27 cellular contexts compared by ENCODE assay signal in the genomic region with DNA sequence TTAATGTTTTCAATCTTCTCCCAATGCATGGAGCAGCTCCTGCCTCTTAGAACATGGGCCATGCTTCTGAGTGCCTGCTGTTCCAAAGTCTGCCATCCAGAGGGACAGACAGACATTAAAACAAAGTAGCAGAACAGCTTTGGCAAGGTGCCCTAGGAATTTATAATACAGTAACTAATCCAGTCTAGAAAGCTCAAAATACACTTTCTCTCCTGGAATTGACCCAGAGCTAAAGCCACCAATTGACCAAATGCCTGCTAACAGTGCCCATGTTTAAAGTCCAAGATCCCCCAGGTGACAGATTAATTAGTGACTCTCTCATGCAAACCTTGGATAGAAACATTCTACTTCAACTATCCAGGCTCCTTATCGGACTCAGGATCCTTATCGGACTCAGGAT. TPM values are rescaled to one million over a fixed set of nuclear protein-coding genes. Genes with fewer than 3 reads are reported as not detected.
DNase-seq lines count a peak whose midpoint lies in the region; ATAC-seq, FAIRE-seq and TF ChIP-seq lines count a peak whose summit lies in the region.
"Had no signal": no experiment of that assay in that cellular context is flagged by ENCODE, and none has a peak within 500 bp of the region (broad histone marks: within the 10 kb centered on the region; RNA-seq: fewer than 3 reads in every experiment).

No MANE protein-coding gene starts in this region.

- no peak overlapping the region for H3K4me2 ChIP-seq in IMR-90 (ENCODE audit: low read depth, low read length)
- H3K4me2 ChIP-seq: A549 had no signal

- in situ Hi-C loops in ACHN (cut with HindIII; ENCODE audit: low pct_ligation_motif_present, low pct_unique_long_range_greater_than_20kb, low sequenced_read_pairs) = no loop called here
- in situ Hi-C loops in IMR-90 (cut with MboI; ENCODE audit: low sequenced_read_pairs) = loop anchor here (10.0 kb wide), 1 partner anchor 141 kb away; no protein-coding TSS in a partner anchor

- POLR2A ChIA-PET in IMR-90 (lab: Charles Lee; ENCODE audit: unreplicated experiment) = interaction anchor here (0.6 kb wide), 1 partner anchor 21 kb away, joined by 14 read pairs; no protein-coding TSS in a partner anchor

- no peak overlapping the region for H2AK9ac ChIP-seq in IMR-90 (replicated peaks; ENCODE audit: low read depth, low read length, poor library complexity)

- no peak overlapping the region for H3K23ac ChIP-seq in IMR-90 (ENCODE audit: low read depth, low read length)

- H3K4me1 ChIP-seq in IMR-90 (ENCODE audit: control insufficient read depth, insufficient read depth, low read length) (no peaks in the 10 kb centered on the region), liver (ENCODE audit: control insufficient read depth in 4 of 4, insufficient read depth in 4 of 4, low read length in 3 of 4) (peaks cover 3 to 22% (median 10%) of the 10 kb centered on the region in 4 donors)

- H4K20me1 ChIP-seq in IMR-90 (ENCODE audit: insufficient read depth, low read length) = no peaks in the 10 kb centered on the region
- H4K20me1 ChIP-seq: BLaER1 treated with 17β-estradiol and CSF1 and Interleukin-3, amounts not matched to agents 10 nM and 100 nM had no signal

- no peak overlapping the region for H2BK20ac ChIP-seq in IMR-90 (ENCODE audit: low read depth, low read length)

- H2BK5ac ChIP-seq in IMR-90 (ENCODE audit: low read depth, low read length, poor library complexity, severe bottlenecking) = no peak overlapping the region

- no peaks in the 10 kb centered on the region for H3K79me1 ChIP-seq in IMR-90 (ENCODE audit: low read depth in 1 of 2, low read length in 2 of 2)

- H3K18ac ChIP-seq in IMR-90 (ENCODE audit: low read depth, low read length) = no peak overlapping the region

- H3K14ac ChIP-seq in IMR-90 (replicated peaks; ENCODE audit: low read depth, low read length) = no peak overlapping the region

- no peak for ATAC-seq in IMR-90 (ENCODE audit: low read depth)
- ATAC-seq in GM19455 (IDR thresholded peaks at IDR 0.05; ENCODE audit: unreplicated experiment) = no peak
- ATAC-seq: A549; activated naive CD4-positive, alpha-beta T cell treated with anti-CD3 and anti-CD28 coated beads, Interleukin-2, amount 50 U/mL, for 72 hours; heart right ventricle had no signal

- no peak overlapping the region for H2AFZ ChIP-seq in IMR-90 (replicated peaks; ENCODE audit: low read length, poor library complexity)

- TF ChIP-seq CTCF in IMR-90 (conservative IDR thresholded peaks at IDR 0.05; ENCODE audit: low read depth, low read length) = no peak
- no peak for TF ChIP-seq CTCF in choroid plexus epithelial cell (conservative IDR thresholded peaks at IDR 0.05; ENCODE audit: low read depth, low read length)
- TF ChIP-seq CTCF in liver (IDR thresholded peaks at IDR 0.05; ENCODE audit: low read depth, low read length, missing input control) = no peak

- no peaks in the 10 kb centered on the region for H3K36me3 ChIP-seq in IMR-90 (ENCODE audit: control insufficient read depth, insufficient read depth, low read length)
- no peaks in the 10 kb centered on the region for H3K36me3 ChIP-seq in liver (ENCODE audit: control insufficient read depth in 4 of 4, insufficient read depth in 3 of 4, low read depth in 1 of 4, low read length in 3 of 4)
- H3K36me3 ChIP-seq: BLaER1 treated with 17β-estradiol and CSF1 and Interleukin-3, amounts not matched to agents 10 nM and 100 nM; heart right ventricle; suprapubic skin had no signal

- no peak overlapping the region for H2AK5ac ChIP-seq in IMR-90 (ENCODE audit: low read depth, low read length)

- H3K9ac ChIP-seq in IMR-90 (ENCODE audit: low read depth, low read length) = no peak overlapping the region
- peak overlapping the region in 1 of 2 donors; percentile 2 for H3K9ac ChIP-seq in liver (ENCODE audit: low read depth in 1 of 2, low read length in 2 of 2)
- H3K9ac ChIP-seq: BLaER1 treated with 17β-estradiol and CSF1 and Interleukin-3, amounts not matched to agents 10 nM and 100 nM had no signal

- no peak overlapping the region for H4K8ac ChIP-seq in IMR-90 (ENCODE audit: low read depth in 2 of 2, low read length in 2 of 2)

- intact Hi-C loops in IMR-90 (cut with micrococcal nuclease) = no loop called here

- no peak overlapping the region for H3K4ac ChIP-seq in IMR-90 (ENCODE audit: low read depth, low read length)

- H4K5ac ChIP-seq in IMR-90 (ENCODE audit: low read depth, low read length) = no peak overlapping the region

- H3K9me3 ChIP-seq in IMR-90 (ENCODE audit: control insufficient read depth, insufficient read depth, low read length) (no peaks in the 10 kb centered on the region), liver (ENCODE audit: control insufficient read depth in 4 of 4, low read length in 3 of 4) (no peaks in the 10 kb centered on the region)
- H3K9me3 ChIP-seq: A549; BLaER1 treated with 17β-estradiol and CSF1 and Interleukin-3, amounts not matched to agents 10 nM and 100 nM; heart right ventricle; suprapubic skin had no signal

- no peak for TF ChIP-seq RAD21 in IMR-90 (IDR thresholded peaks at IDR 0.05; ENCODE audit: low read length)
- TF ChIP-seq RAD21 in liver (IDR thresholded peaks at IDR 0.05) = no peak

- H3K9me1 ChIP-seq in IMR-90 (ENCODE audit: insufficient read depth, low read length) = no peaks in the 10 kb centered on the region

- no peak for TF ChIP-seq POLR2A in IMR-90 (IDR thresholded peaks at IDR 0.05; ENCODE audit: low read depth, low read length)

- H3K4me3 ChIP-seq in IMR-90 (ENCODE audit: insufficient read depth, low read depth, low read length) (no peak overlapping the region), choroid plexus epithelial cell (ENCODE audit: low read depth, low read length) (no peak overlapping the region), liver (ENCODE audit: low read depth in 1 of 3, low read length in 3 of 3) (no peak overlapping the region)
- H3K4me3 ChIP-seq: A549; BLaER1 treated with 17β-estradiol and CSF1 and Interleukin-3, amounts not matched to agents 10 nM and 100 nM; heart right ventricle; suprapubic skin had no signal

- no peak overlapping the region for H4K91ac ChIP-seq in IMR-90 (ENCODE audit: insufficient read depth, low read depth, low read length)

- no peak overlapping the region for H2BK15ac ChIP-seq in IMR-90 (ENCODE audit: low read depth, low read length)

- CTCF ChIA-PET in IMR-90 (lab: Yijun Ruan, JAX) = no interaction called here

- H3K27ac ChIP-seq in IMR-90 (ENCODE audit: insufficient read depth, low read length) (no peak overlapping the region), liver (ENCODE audit: low read depth in 1 of 2, low read length in 2 of 2) (peak overlapping the region; percentile 6 to 32)
- H3K27ac ChIP-seq: A549; BLaER1 treated with 17β-estradiol and CSF1 and Interleukin-3, amounts not matched to agents 10 nM and 100 nM; heart right ventricle; suprapubic skin had no signal

- H3K27me3 ChIP-seq in IMR-90 (ENCODE audit: control insufficient read depth, insufficient read depth, low read length) (no peaks in the 10 kb centered on the region), liver (ENCODE audit: control insufficient read depth in 4 of 4, insufficient read depth in 4 of 4, low read length in 3 of 4) (no peaks in the 10 kb centered on the region)
- H3K27me3 ChIP-seq: BLaER1 treated with 17β-estradiol and CSF1 and Interleukin-3, amounts not matched to agents 10 nM and 100 nM; heart right ventricle; suprapubic skin had no signal

- no peak overlapping the region for H3K56ac ChIP-seq in IMR-90 (ENCODE audit: extremely low read depth, insufficient read depth, low read length)

- no peak overlapping the region for H2BK120ac ChIP-seq in IMR-90 (ENCODE audit: low read depth, low read length)

- dilution Hi-C loops in IMR-90 (cut with HindIII; ENCODE audit: low sequenced_read_pairs, unreplicated experiment) = no loop called here

- DNase-seq in ACHN = peak; percentile 20
- DNase-seq in IMR-90 = peak; percentile 19
- peak; percentile 27 for DNase-seq in choroid plexus epithelial cell (ENCODE audit: low read depth)
- DNase-seq in HTR-8/SVneo (ENCODE audit: insufficient read length, low spot score) = no peak
- no peak for DNase-seq in stimulated activated CD4-positive, alpha-beta T cell treated with anti-CD3 and anti-CD28 coated beads, Interleukin-15, amount 100 ng/mL, for 24 hours
- no peak for DNase-seq in stimulated activated CD8-positive, alpha-beta memory T cell treated with anti-CD3 and anti-CD28 coated beads, Interleukin-4, amount 100 ng/mL, for 48 hours
- DNase-seq: endodermal cell, GF-D8, GOT3, heart right ventricle, NCI-H1417, NCI-H2171, NCI-H526 treated with DMSO at 0.1 percent for 48 hours, occipital lobe, retina, Right ventricle myocardium superior had no signal

- WGBS in IMR-90 (ENCODE audit: extremely low coverage in 2 of 2, insufficient read length in 1 of 2), 2 experiments = no CpG with 5 or more reads among the region's 2 CpGs
- 36% methylated on average over 2 of the region's 2 CpGs for WGBS in liver

- FAIRE-seq in HTR-8/SVneo (lab: Jason Lieb, UNC) = no peak
- FAIRE-seq: A549, TTC549 had no signal

- no TSS peak for BruUV-seq in IMR-90 (replicated peaks; lab: Mats Ljungman, UMichigan)

RNA-seq across cellular contexts. Expression of a gene that starts 11.1 kb away (rescaled TPM):
- under 0.01 TPM in 2 replicates for total RNA-seq in IMR-90 (2012; rRNA removed)
- polyA plus RNA-seq in IMR-90 (2012; rRNA removed) = 0.21 and 0.24 TPM in 2 replicates
- polyA plus RNA-seq in IMR-90 (2012; cell fraction: cytosol; rRNA removed) = 0.06 and 0.31 TPM in 2 replicates
- 1.4 and 1.7 TPM in 2 replicates for polyA plus RNA-seq in IMR-90 (2012; cell fraction: nucleus; rRNA removed; ENCODE audit: low replicate concordance)
- total RNA-seq in liver = under 1 TPM; 0.19 to 0.84 TPM
- 1 to 10 TPM in 1 of 2 donors, under 1 TPM in 1; 0.47 to 3.1 TPM for polyA plus RNA-seq in liver
- total RNA-seq: HT1080 had no signal

RNA-seq across cellular contexts. Expression of a gene that starts 14.7 kb away (rescaled TPM):
- total RNA-seq in IMR-90 (2012; rRNA removed) (0.54 and 0.56 TPM in 2 replicates), liver (1 to 10 TPM; 1.1 to 2.3 TPM)
- polyA plus RNA-seq in IMR-90 (2012; rRNA removed) (0.82 and 1.3 TPM in 2 replicates), liver (1 to 10 TPM in 1 of 2 donors, under 1 TPM in 1; 0.19 to 5.9 TPM)
- polyA plus RNA-seq in IMR-90 (2012; cell fraction: cytosol; rRNA removed) = 0.35 and 1.2 TPM in 2 replicates
- polyA plus RNA-seq in IMR-90 (2012; cell fraction: nucleus; rRNA removed; ENCODE audit: low replicate concordance) = 0.92 and 1.2 TPM in 2 replicates

RNA-seq across cellular contexts. Expression of a gene that starts 18.1 kb away (rescaled TPM):
- not detected in 2 replicates for total RNA-seq in IMR-90 (2012; rRNA removed)
- polyA plus RNA-seq in IMR-90 (2012; rRNA removed) = not detected in 2 replicates
- 0.03 TPM in 1 of 2 replicates, not detected in the other for polyA plus RNA-seq in IMR-90 (2012; cell fraction: cytosol; rRNA removed)
- not detected in 2 replicates for polyA plus RNA-seq in IMR-90 (2012; cell fraction: nucleus; rRNA removed; ENCODE audit: low replicate concordance)
- 1 to 10 TPM in 1 of 2 donors, not detected in 1; 2.3 TPM for total RNA-seq in liver
- polyA plus RNA-seq in liver = under 1 TPM; 0.03 to 0.18 TPM
- total RNA-seq: activated naive CD4-positive, alpha-beta T cell treated with anti-CD3 and anti-CD28 coated beads, Interleukin-2, amount 50 U/mL, for 72 hours; activated T-helper 1 cell treated with anti-CD3 and anti-CD28 coated beads, Interleukin-12 subunit alpha, Interleukin-12 subunit beta, Interleukin-2, Interleukin-4 antibody, amounts not matched to agents 30 ng/mL and 10 ng/mL and 1 ng/mL, durations not matched to agents 14 hours and 24 hours and 36 hours; chondrocyte; endodermal cell; HT1080; lung microvascular endothelial cell; occipital lobe; Right ventricle myocardium superior; suprapubic skin had no signal
- polyA plus RNA-seq: A549 had no signal

RNA-seq across cellular contexts. Expression of a gene that starts 25.8 kb away (rescaled TPM):
- total RNA-seq in IMR-90 (2012; rRNA removed) = 30.8 and 35.0 TPM in 2 replicates
- 62.2 and 68.2 TPM in 2 replicates for polyA plus RNA-seq in IMR-90 (2012; rRNA removed)
- polyA plus RNA-seq in IMR-90 (2012; cell fraction: cytosol; rRNA removed) = 58.3 and 80.2 TPM in 2 replicates
- polyA plus RNA-seq in IMR-90 (2012; cell fraction: nucleus; rRNA removed; ENCODE audit: low replicate concordance) = 29.2 and 53.6 TPM in 2 replicates
- total RNA-seq in liver = 10 to 100 TPM; 28.5 to 40.7 TPM
- 10 to 100 TPM; 51.3 to 54.1 TPM for polyA plus RNA-seq in liver

RNA-seq across cellular contexts. Expression of a gene that starts 26.1 kb away (rescaled TPM):
- total RNA-seq in IMR-90 (2012; rRNA removed) (13.1 and 13.3 TPM in 2 replicates), liver (10 to 100 TPM; 15.9 to 23.4 TPM)
- polyA plus RNA-seq in IMR-90 (2012; rRNA removed) (79.5 and 83.6 TPM in 2 replicates), liver (10 to 100 TPM; 25.4 to 72.6 TPM)
- 41.9 and 55.4 TPM in 2 replicates for polyA plus RNA-seq in IMR-90 (2012; cell fraction: cytosol; rRNA removed)
- 69.1 and 86.3 TPM in 2 replicates for polyA plus RNA-seq in IMR-90 (2012; cell fraction: nucleus; rRNA removed; ENCODE audit: low replicate concordance)

Comparison
In these comparisons a context has a peak if more than half of its experiments do, and no peak if none do; other contexts are left out.
1. DNase-seq: peak in ACHN (single experiment), IMR-90 (single experiment) and choroid plexus epithelial cell (single experiment); none in HTR-8/SVneo (single experiment), stimulated activated CD4-positive, alpha-beta T cell treated with anti-CD3 and anti-CD28 coated beads, Interleukin-15, amount 100 ng/mL, for 24 hours (single experiment) and stimulated activated CD8-positive, alpha-beta memory T cell treated with anti-CD3 and anti-CD28 coated beads, Interleukin-4, amount 100 ng/mL, for 48 hours (single experiment).